Comparison of ENCODE assay signal across 10 cellular contexts in genomic region chr2:161243312-161243711, GRCh38.
DNase-seq lines count a peak whose midpoint lies in the region; ATAC-seq and TF ChIP-seq lines count a peak whose summit lies in the region.
"Had no signal": no experiment of that assay in that cellular context is flagged by ENCODE, and none has a peak within 500 bp of the region (broad histone marks: within the 10 kb centered on the region; RNA-seq: fewer than 3 reads in every experiment).

No MANE protein-coding gene starts in this region.

- H3K27me3 ChIP-seq in transverse colon, result peaks cover 15% of the 10 kb centered on the region

- no peak overlapping the region for H3K4me3 ChIP-seq in transverse colon

- 79 to 81% methylated on average over 2 to 3 of the region's 3 CpGs for WGBS in transverse colon (ENCODE audit: low coverage in 1 of 2), 2 donors

- intact Hi-C loops in transverse colon (cut with DNase I; ENCODE audit: low total_unique reads), result no loop called here

- no peak for TF ChIP-seq POLR2A in transverse colon (IDR thresholded peaks at IDR 0.05)

- H3K9me3 Mint-ChIP-seq in memory B cell, result no peaks in the 10 kb centered on the region

- no peak for TF ChIP-seq EP300 in transverse colon (IDR thresholded peaks at IDR 0.05; ENCODE audit: low read depth)

- in situ Hi-C loops in transverse colon (cut with MboI; ENCODE audit: low pct_ligation_motif_present in 1 of 4, low pct_unique_long_range_greater_than_20kb in 1 of 4, low sequenced_read_pairs in 3 of 4), result no loop called here

- H3K27ac Mint-ChIP-seq in memory B cell, result peak overlapping the region; percentile 93

- no peak overlapping the region for H3K27ac ChIP-seq in transverse colon

- TF ChIP-seq CTCF in transverse colon (IDR thresholded peaks at IDR 0.05), result no peak

- H3K27me3 Mint-ChIP-seq in memory B cell, result no peaks in the 10 kb centered on the region

- H3K36me3 ChIP-seq in transverse colon, result no peaks in the 10 kb centered on the region

- no peaks in the 10 kb centered on the region for H3K36me3 Mint-ChIP-seq in memory B cell

- ATAC-seq in GM18502 (IDR thresholded peaks at IDR 0.05; ENCODE audit: poor library complexity, unreplicated experiment) (peak; percentile 33), GM21447 (IDR thresholded peaks at IDR 0.05; ENCODE audit: unreplicated experiment) (peak; percentile 41), HG03571 (IDR thresholded peaks at IDR 0.05; ENCODE audit: unreplicated experiment) (peak; percentile 48), memory B cell (ENCODE audit: low read depth) (no peak)

- peaks cover 39% of the 10 kb centered on the region for H3K4me1 Mint-ChIP-seq in memory B cell

- no peak for DNase-seq in memory B cell (ENCODE audit: low spot score in 2 of 2)
- no peak for DNase-seq in retina
- DNase-seq in amniotic stem cell (lab: John Stamatoyannopoulos, UW), result no peak
- no peak for DNase-seq in transverse colon
- DNase-seq in GM19240 (ENCODE audit: insufficient read length, low spot score), result no peak
- DNase-seq: NCI-H1930; stimulated activated naive CD4-positive, alpha-beta T cell treated with Interleukin-2 at 50 U/mL for 16 hours had no signal

- peaks cover 0 to 3% (median 0%) of the 10 kb centered on the region in 4 donors for H3K4me1 ChIP-seq in transverse colon

- H3K4me3 Mint-ChIP-seq in memory B cell, result peak overlapping the region; percentile 89

- no peaks in the 10 kb centered on the region for H3K9me3 ChIP-seq in transverse colon
